8 cellular contexts compared by ENCODE assay signal in genomic region chr19:43533546-43534304, GRCh38. TPM values are rescaled to one million over a fixed set of nuclear protein-coding genes. Genes with fewer than 3 reads are reported as not detected.
DNase-seq lines count a peak whose midpoint lies in the region; TF ChIP-seq lines count a peak whose summit lies in the region.

No MANE protein-coding gene starts in this region.

- H3K27ac Mint-ChIP-seq in activated naive CD8-positive, alpha-beta T cell = peak overlapping the region; percentile 96

- no peak for TF ChIP-seq EP300 in SK-N-SH (IDR thresholded peaks at IDR 0.05; ENCODE audit: borderline replicate concordance in 1 of 2, low read depth in 1 of 2, low read length in 1 of 2)
- TF ChIP-seq EP300 in suprapubic skin (IDR thresholded peaks at IDR 0.05) = peak; percentile 17

- peaks cover 6% of the 10 kb centered on the region for H3K36me3 ChIP-seq in ES-I3 (ENCODE audit: insufficient read depth, low read length)
- peaks cover 5 to 11% of the 10 kb centered on the region in 2 experiments for H3K36me3 ChIP-seq in SK-N-SH (replicated peaks in 1 of 2; ENCODE audit: control insufficient read depth in 1 of 2, insufficient read depth in 2 of 2, low read length in 1 of 2)
- peaks cover 15% of the 10 kb centered on the region for H3K36me3 ChIP-seq in suprapubic skin

- no peaks in the 10 kb centered on the region for H3K27me3 Mint-ChIP-seq in activated naive CD8-positive, alpha-beta T cell

- peak overlapping the region; percentile 69 for H3K9ac ChIP-seq in ES-I3 (ENCODE audit: low read depth, low read length)
- H3K9ac ChIP-seq in SK-N-SH = peak overlapping the region; percentile 56; the same call in 1 of the 2 replicates

- H3K79me2 ChIP-seq in SK-N-SH (ENCODE audit: insufficient read depth) = no peaks in the 10 kb centered on the region

- peak overlapping the region; percentile 93 for H3K4me3 Mint-ChIP-seq in activated naive CD8-positive, alpha-beta T cell

- 0% methylated on average over 20 of the region's 41 CpGs for WGBS in SK-N-SH (ENCODE audit: low lambda C conversion rate)
- 1% methylated on average over 18 of the region's 41 CpGs for WGBS in suprapubic skin

- no peaks in the 10 kb centered on the region for H3K9me2 ChIP-seq in SK-N-SH

- H3K4me2 ChIP-seq in SK-N-SH = peak overlapping the region; percentile 78

- peak overlapping the region; percentile 74 for H2AFZ ChIP-seq in SK-N-SH (ENCODE audit: low read depth)

- TF ChIP-seq RAD21 in SK-N-SH (IDR thresholded peaks at IDR 0.05; ENCODE audit: low read length) = no peak

- H3K4me3 ChIP-seq in NB4 (ENCODE audit: low read depth, low read length) = peak overlapping the region; percentile 57
- H3K4me3 ChIP-seq in SK-N-SH (ENCODE audit: low read depth in 2 of 2, low read length in 1 of 2) = peak overlapping the region; percentile 59 to 63
- H3K4me3 ChIP-seq in suprapubic skin = peak overlapping the region; percentile 74

- peak; percentile 76 for DNase-seq in HEK293T (ENCODE audit: extremely low spot score)
- peak; percentile 97 for DNase-seq in NB4 (ENCODE audit: low read depth)
- peak; percentile 97 for DNase-seq in SK-N-SH
- DNase-seq in glomerular visceral epithelial cell (ENCODE audit: extremely low spot score) = peak; percentile 58
- peak; percentile 94 for DNase-seq in occipital lobe (lab: John Stamatoyannopoulos, UW)
- DNase-seq in suprapubic skin (ENCODE audit: low spot score in 2 of 2) = peak; percentile 99 to 100

- TF ChIP-seq POLR2A in NB4 (IDR thresholded peaks at IDR 0.05; ENCODE audit: extremely low read depth, insufficient read length) (no peak), suprapubic skin (IDR thresholded peaks at IDR 0.05) (no peak)

- H3K27me3 ChIP-seq in SK-N-SH (ENCODE audit: insufficient read depth) = no peaks in the 10 kb centered on the region
- H3K27me3 ChIP-seq in suprapubic skin = no peaks in the 10 kb centered on the region

- no peaks in the 10 kb centered on the region for H3K9me3 ChIP-seq in ES-I3 (ENCODE audit: control insufficient read depth, insufficient read depth, low read length)
- H3K9me3 ChIP-seq in SK-N-SH = no peaks in the 10 kb centered on the region
- H3K9me3 ChIP-seq in suprapubic skin = no peaks in the 10 kb centered on the region

- peaks cover 23% of the 10 kb centered on the region for H3F3A ChIP-seq in SK-N-SH (replicated peaks; ENCODE audit: insufficient read depth)

- TF ChIP-seq CTCF in NB4 (IDR thresholded peaks at IDR 0.05; ENCODE audit: low read depth, low read length) (no peak), SK-N-SH (IDR thresholded peaks at IDR 0.05) (no peak), suprapubic skin (IDR thresholded peaks at IDR 0.05) (no peak)

- H3K27ac ChIP-seq in SK-N-SH (ENCODE audit: low read depth in 2 of 2, low read length in 1 of 2) (peak overlapping the region; percentile 78 to 95), suprapubic skin (peak overlapping the region; percentile 75)

- H3K9me3 Mint-ChIP-seq in activated naive CD8-positive, alpha-beta T cell (ENCODE audit: low read depth) = peaks cover 4% of the 10 kb centered on the region

- POLR2A ChIA-PET in HEK293T (lab: Yijun Ruan, JAX) (interaction anchor here (1.1 to 1.3 kb wide), 3 partner anchors 14 to 62 kb away, joined by 3 to 8 read pairs (median 5); partner anchors contain the start of genes IRGQ and ZNF576), SK-N-SH (lab: Yijun Ruan, JAX) (interaction anchor here (1.1 to 1.2 kb wide), 3 partner anchors 47 to 134 kb away, joined by 3 to 6 read pairs (median 3); no protein-coding TSS in a partner anchor)

- H3K36me3 Mint-ChIP-seq in activated naive CD8-positive, alpha-beta T cell = peaks cover 6% of the 10 kb centered on the region

- H3K4me1 ChIP-seq in ES-I3 (ENCODE audit: insufficient read depth, low read length) (peaks cover 6% of the 10 kb centered on the region), SK-N-SH (ENCODE audit: control insufficient read depth in 1 of 2, insufficient read depth in 2 of 2, low read depth in 1 of 2, low read length in 1 of 2) (peaks cover 0 to 10% of the 10 kb centered on the region in 2 experiments; a peak in 1 of 4 replicates), suprapubic skin (peaks cover 33% of the 10 kb centered on the region)

- H4K20me1 ChIP-seq in SK-N-SH (ENCODE audit: insufficient read depth) = no peaks in the 10 kb centered on the region

- peaks cover 17% of the 10 kb centered on the region for H3K4me1 Mint-ChIP-seq in activated naive CD8-positive, alpha-beta T cell (ENCODE audit: low read depth)

- CTCF ChIA-PET in HEK293T (lab: Yijun Ruan, JAX) = interaction anchor here (1.6 to 1.9 kb wide), 2 partner anchors 22 to 108 kb away, joined by 4 to 7 read pairs; no protein-coding TSS in a partner anchor
- CTCF ChIA-PET in SK-N-SH (lab: Yijun Ruan, JAX) = interaction anchor here (1.7 to 24.7 kb wide), 4 partner anchors 15 to 94 kb away, joined by 6 to 632 read pairs (median 32); no protein-coding TSS in a partner anchor

TF ChIP-seq in HEK293T, 16 proteins besides CTCF, POLR2A, EP300 and RAD21 (continues in another document):
- TF ChIP-seq FOXA1 (IDR thresholded peaks at IDR 0.05) (no peak), SUZ12 (IDR thresholded peaks at IDR 0.05) (no peak), SP1 (IDR thresholded peaks at IDR 0.05) (no peak), FOXM1 (IDR thresholded peaks at IDR 0.05; ENCODE audit: borderline replicate concordance) (no peak), BHLHE40 (IDR thresholded peaks at IDR 0.05; ENCODE audit: borderline replicate concordance) (no peak), L3MBTL2 (conservative IDR thresholded peaks at IDR 0.05) (no peak), ZNF384 (IDR thresholded peaks at IDR 0.05) (no peak), TARDBP (IDR thresholded peaks at IDR 0.05) (no peak), NFRKB (IDR thresholded peaks at IDR 0.05) (no peak), CTBP1 (IDR thresholded peaks at IDR 0.05; ENCODE audit: borderline replicate concordance) (no peak), LEF1 (IDR thresholded peaks at IDR 0.05; ENCODE audit: borderline replicate concordance) (no peak), PKNOX1 (IDR thresholded peaks at IDR 0.05) (no peak), FOXK2 (IDR thresholded peaks at IDR 0.05) (no peak), ARNT (IDR thresholded peaks at IDR 0.05) (no peak)

TF ChIP-seq in SK-N-SH, 30 proteins besides CTCF, POLR2A, EP300 and RAD21 (continues in another document):
- TF ChIP-seq EZH2phosphoT487 (IDR thresholded peaks at IDR 0.05; ENCODE audit: borderline replicate concordance, low read depth) (no peak), RCOR1 (IDR thresholded peaks at IDR 0.05; ENCODE audit: low read length) (peak; percentile 21; the same call in 1 of the 2 replicates), YY1 (IDR thresholded peaks at IDR 0.05; ENCODE audit: low read depth) (no peak), PBX3 (IDR thresholded peaks at IDR 0.05) (peak; percentile 53), SIN3A (IDR thresholded peaks at IDR 0.05; ENCODE audit: borderline replicate concordance, low read depth, low read length) (no peak), JUND (IDR thresholded peaks at IDR 0.05) (no peak), TCF12 (IDR thresholded peaks at IDR 0.05) (no peak), GABPA (IDR thresholded peaks at IDR 0.05; ENCODE audit: low read depth) (no peak), MXI1 (IDR thresholded peaks at IDR 0.05; ENCODE audit: low read depth, low read length) (0 out of 2 replicates have a peak, but pooled peaks have one; percentile 1), USF1 (IDR thresholded peaks at IDR 0.05; ENCODE audit: borderline replicate concordance, low read depth) (no peak), FOSL2 (IDR thresholded peaks at IDR 0.05; ENCODE audit: borderline replicate concordance, low read depth) (no peak), RXRA (IDR thresholded peaks at IDR 0.05; ENCODE audit: borderline replicate concordance, low read depth) (no peak), RFX5 (IDR thresholded peaks at IDR 0.05; ENCODE audit: low read length) (no peak)

RNA-seq across cellular contexts. Expression of gene ZNF575, which starts 0.7 kb away (rescaled TPM):
- 0.31 and 1.0 TPM in 2 replicates for polyA plus RNA-seq in SK-N-SH (2012; rRNA removed)
- polyA plus RNA-seq in SK-N-SH (2012; cell fraction: cytosol; rRNA removed) = 0.46 and 0.85 TPM in 2 replicates
- polyA plus RNA-seq in SK-N-SH (2012; cell fraction: nucleus; rRNA removed) = 1.9 and 3.7 TPM in 2 replicates
- total RNA-seq in occipital lobe (0.62 TPM), suprapubic skin (1 to 10 TPM in 2 of 4 donors, under 1 TPM in 2; 0.52 to 2.4 (median 0.92) TPM)

RNA-seq across cellular contexts. Expression of gene ETHE1, which starts 6.7 kb away (rescaled TPM):
- 74.9 and 86.2 TPM in 2 replicates for polyA plus RNA-seq in SK-N-SH (2012; rRNA removed)
- polyA plus RNA-seq in SK-N-SH (2012; cell fraction: cytosol; rRNA removed) = 44.9 and 58.7 TPM in 2 replicates
- 41.3 and 44.5 TPM in 2 replicates for polyA plus RNA-seq in SK-N-SH (2012; cell fraction: nucleus; rRNA removed)
- total RNA-seq in occipital lobe (16.8 TPM), suprapubic skin (10 to 100 TPM; 44.3 to 76.0 (median 57.8) TPM)

RNA-seq across cellular contexts. Expression of gene PHLDB3, which starts 29.2 kb away (rescaled TPM):
- 10.9 and 15.6 TPM in 2 replicates for polyA plus RNA-seq in SK-N-SH (2012; rRNA removed)
- 8.9 and 10.8 TPM in 2 replicates for polyA plus RNA-seq in SK-N-SH (2012; cell fraction: cytosol; rRNA removed)
- 28.8 and 35.0 TPM in 2 replicates for polyA plus RNA-seq in SK-N-SH (2012; cell fraction: nucleus; rRNA removed)
- total RNA-seq in occipital lobe (2.8 TPM), suprapubic skin (100 to 1,000 TPM in 1 of 4 donors, 10 to 100 TPM in 3; 63.2 to 110 (median 72.2) TPM)

RNA-seq across cellular contexts. Expression of gene XRCC1, which starts 41.6 kb away (rescaled TPM):
- polyA plus RNA-seq in SK-N-SH (2012; rRNA removed) = 24.7 and 30.3 TPM in 2 replicates
- polyA plus RNA-seq in SK-N-SH (2012; cell fraction: cytosol; rRNA removed) = 13.2 and 16.4 TPM in 2 replicates
- polyA plus RNA-seq in SK-N-SH (2012; cell fraction: nucleus; rRNA removed) = 20.2 and 25.7 TPM in 2 replicates
- 12.8 TPM for total RNA-seq in occipital lobe
- total RNA-seq in suprapubic skin = 10 to 100 TPM; 18.3 to 35.4 (median 25.2) TPM

RNA-seq across cellular contexts. Expression of gene PINLYP, which starts 41.9 kb away (rescaled TPM):
- 5.5 and 6.5 TPM in 2 replicates for polyA plus RNA-seq in SK-N-SH (2012; rRNA removed)
- 2.8 and 5.4 TPM in 2 replicates for polyA plus RNA-seq in SK-N-SH (2012; cell fraction: cytosol; rRNA removed)
- polyA plus RNA-seq in SK-N-SH (2012; cell fraction: nucleus; rRNA removed) = 8.0 and 9.2 TPM in 2 replicates
- total RNA-seq in occipital lobe (13.3 TPM), suprapubic skin (10 to 100 TPM in 3 of 4 donors, 1 to 10 TPM in 1; 4.7 to 22.1 (median 10.9) TPM)

Comparison
In these comparisons a context has a peak if more than half of its experiments do, and no peak if none do; other contexts are left out.
1. Peak in every context shown above with its lines: DNase-seq, H3K4me3 ChIP-seq and H3K27ac ChIP-seq.
2. RNA of gene PHLDB3, which starts 29.2 kb away (total RNA-seq): 63.2 to 110 TPM in suprapubic skin; 2.8 TPM in occipital lobe (single experiment); every median in the first group is over 10 times any median in the second.